Comparison of ENCODE assay signal across 34 cellular contexts in genomic region chr2:236223675-236224074, GRCh38. TPM values are rescaled to one million over a fixed set of nuclear protein-coding genes. Genes with fewer than 3 reads are reported as not detected.
"Had no signal": no experiment of that assay in that cellular context is flagged by ENCODE, and none has a peak within 500 bp of the region (broad histone marks: within the 10 kb centered on the region; RNA-seq: fewer than 3 reads in every experiment).

No MANE protein-coding gene starts in this region.

- H3K27me3 ChIP-seq: gastrocnemius medialis, heart right ventricle had no signal

- ATAC-seq: effector memory CD8-positive, alpha-beta T cell; esophagus mucosa; gastrocnemius medialis; heart right ventricle; left cardiac atrium; left lung; left ventricle myocardium superior; lower lobe of right lung; mucosa of descending colon had no signal

- FAIRE-seq: colon, endometrium, islet of Langerhans, keratinocyte had no signal

- H3K4me1 ChIP-seq: esophagus squamous epithelium, gastrocnemius medialis, heart right ventricle, left lung, lower lobe of right lung had no signal

- H3K4me3 ChIP-seq: esophagus squamous epithelium, gastrocnemius medialis, heart right ventricle, left lung, lower lobe of right lung, mucosa of descending colon had no signal

- H3K27ac ChIP-seq: epithelial cell of prostate, esophagus squamous epithelium, gastrocnemius medialis, heart right ventricle, left lung, lower lobe of right lung had no signal

- H3K36me3 ChIP-seq: esophagus squamous epithelium, gastrocnemius medialis, left lung, lower lobe of right lung had no signal

- DNase-seq: cortex of kidney; effector CD8-positive, alpha-beta T cell; effector memory CD8-positive, alpha-beta T cell; endodermal cell; erythroblast; esophagus squamous epithelium; foreskin fibroblast; foreskin melanocyte; gastrocnemius medialis; glutamatergic neuron; head of caudate nucleus; heart right ventricle; hippocampal formation; left cardiac atrium; left lung; left ventricle myocardium superior; lower lobe of right lung; mesenchymal stem cell; mucosa of descending colon; naive B cell had no signal

RNA-seq across cellular contexts. Expression of gene ASB18, which starts 40.5 kb away (rescaled TPM):
- total RNA-seq: dermis microvascular lymphatic vessel endothelial cell, endodermal cell, esophagus mucosa, esophagus squamous epithelium, glomerular endothelial cell, kidney epithelial cell, left lung, lower leg skin, lower lobe of right lung, lung microvascular endothelial cell, mesenteric fat pad, mesothelial cell of epicardium, mucosa of descending colon had no signal
- polyA plus RNA-seq: keratinocyte had no signal

RNA-seq across cellular contexts. Expression of gene GBX2, which starts 55.5 kb away (rescaled TPM):
- total RNA-seq: esophagus mucosa, esophagus squamous epithelium, gastrocnemius medialis, left cardiac atrium, left lung, left ventricle myocardium superior, lower lobe of right lung, mesenteric fat pad, mucosa of descending colon, myocyte had no signal
